ENCODE assay signal across 1 cellular context in genomic region chr20:347317-347639, GRCh38.
A peak's percentile ranks its signal among the peaks of the same experiment; 100 is the strongest.
TF ChIP-seq lines count a peak whose summit lies in the region.

No MANE protein-coding gene starts in this region.

TF ChIP-seq in HEK293, 187 proteins besides CTCF, POLR2A, EP300 and RAD21:
- no peak for TF ChIP-seq ZNF214 (tag by site-specific recombination; IDR thresholded peaks at IDR 0.05; ENCODE audit: borderline replicate concordance)
- no peak for TF ChIP-seq ZNF248 (tag by site-specific recombination; IDR thresholded peaks at IDR 0.05)
- no peak for TF ChIP-seq GLIS1 (tag by site-specific recombination; IDR thresholded peaks at IDR 0.05)
- 0 out of 2 replicates have a peak, but pooled peaks have one; percentile 25 for TF ChIP-seq ZNF777 (tag by site-specific recombination; IDR thresholded peaks at IDR 0.05; ENCODE audit: borderline replicate concordance)
- no peak for TF ChIP-seq PRDM2 (tag by site-specific recombination; IDR thresholded peaks at IDR 0.05; ENCODE audit: borderline replicate concordance)
- TF ChIP-seq ZNF335 (tag by site-specific recombination; conservative IDR thresholded peaks at IDR 0.05), result peak; percentile 64
- no peak for TF ChIP-seq ZNF600 (tag by site-specific recombination; IDR thresholded peaks at IDR 0.05)
- no peak for TF ChIP-seq ZNF114 (tag by site-specific recombination; IDR thresholded peaks at IDR 0.05)
- 0 out of 2 replicates have a peak, but pooled peaks have one; percentile 25 for TF ChIP-seq PBX3 (CRISPR knock-in tag; IDR thresholded peaks at IDR 0.05)
- no peak for TF ChIP-seq ZSCAN16 (tag by site-specific recombination; IDR thresholded peaks at IDR 0.05)
- TF ChIP-seq ZNF423 (tag by site-specific recombination; IDR thresholded peaks at IDR 0.05), result no peak
- no peak for TF ChIP-seq ZNF768 (tag by site-specific recombination; IDR thresholded peaks at IDR 0.05)
TF ChIP-seq in HEK293: peak in this region for 3.
